In genomic region chr13:112859817-112860190, GRCh38 we compare ENCODE assay signal across 7 cellular contexts.
A peak's percentile ranks its signal among the peaks of the same experiment; 100 is the strongest.
DNase-seq lines count a peak whose midpoint lies in the region; ATAC-seq and TF ChIP-seq lines count a peak whose summit lies in the region.

No MANE protein-coding gene starts in this region.

- intact Hi-C loops in gastrocnemius medialis (cut with DNase I; ENCODE audit: low total_unique reads) (loop anchor here (1.0 kb wide), 1 partner anchor 35 kb away; no protein-coding TSS in a partner anchor), mammary epithelial cell (cut with micrococcal nuclease) (no loop called here)

- H3K36me3 ChIP-seq in gastrocnemius medialis (peaks cover 0 to 42% of the 10 kb centered on the region in 2 donors), mammary epithelial cell (ENCODE audit: insufficient read depth, low read length) (peaks cover 11% of the 10 kb centered on the region)

- no peak overlapping the region for H3K9ac ChIP-seq in mammary epithelial cell (ENCODE audit: insufficient read depth, low read length)

- H3K27me3 ChIP-seq in gastrocnemius medialis (no peaks in the 10 kb centered on the region), mammary epithelial cell (ENCODE audit: insufficient read depth, low read length) (no peaks in the 10 kb centered on the region)

- BruUV-seq in mammary epithelial cell (replicated peaks; lab: Mats Ljungman, UMichigan), result no TSS peak

- H3K4me1 ChIP-seq in gastrocnemius medialis (no peaks in the 10 kb centered on the region), mammary epithelial cell (ENCODE audit: insufficient read depth, low read length) (no peaks in the 10 kb centered on the region)

- in situ Hi-C loops in gastrocnemius medialis (cut with MboI; ENCODE audit: low sequenced_read_pairs in 4 of 4) (loop anchor here in 3 of 4 donors (10.0 to 25.0 kb wide), 2 partner anchors 215 to 223 kb away; no protein-coding TSS in a partner anchor), mammary epithelial cell (cut with MboI; ENCODE audit: low sequenced_read_pairs in 2 of 2) (loop anchor here in 1 of 2 donors (25.0 kb wide), 1 partner anchor 223 kb away; no protein-coding TSS in a partner anchor)

- DNase-seq in choroid plexus epithelial cell (ENCODE audit: low read depth) (peak; percentile 70), gastrocnemius medialis (no peak), hepatic stellate cell (ENCODE audit: low spot score) (no peak), NCI-H748 treated with DMSO at 0.1 percent for 48 hours (lab: John Stamatoyannopoulos, UW) (no peak), mammary epithelial cell (no peak)

- dilution Hi-C loops in mammary epithelial cell (cut with HindIII; ENCODE audit: low sequenced_read_pairs), result no loop called here

- WGBS in mammary epithelial cell (ENCODE audit: low coverage, missing lambda C conversion rate), result 87% methylated on average over 5 of the region's 7 CpGs

- TF ChIP-seq POLR2A in gastrocnemius medialis (IDR thresholded peaks at IDR 0.05), result no peak

- no peak overlapping the region for H2AFZ ChIP-seq in mammary epithelial cell (ENCODE audit: low read depth, low read length)

- H3K9me3 ChIP-seq in gastrocnemius medialis, result no peaks in the 10 kb centered on the region
- no peaks in the 10 kb centered on the region for H3K9me3 ChIP-seq in mammary epithelial cell (replicated peaks; ENCODE audit: insufficient read depth, low read length)

- H3K27ac ChIP-seq in gastrocnemius medialis (peak overlapping the region in 3 of 4 donors; percentile 6 to 52 (median 38)), mammary epithelial cell (ENCODE audit: insufficient read depth, low read depth, low read length) (no peak overlapping the region)

- TF ChIP-seq CTCF in choroid plexus epithelial cell (conservative IDR thresholded peaks at IDR 0.05; ENCODE audit: low read depth, low read length), result no peak
- TF ChIP-seq CTCF in gastrocnemius medialis (IDR thresholded peaks at IDR 0.05 in 4 of 5, conservative IDR thresholded peaks at IDR 0.05 in 1 of 5), result no peak
- no peak for TF ChIP-seq CTCF in mammary epithelial cell (conservative IDR thresholded peaks at IDR 0.05 in 1 of 2, IDR thresholded peaks at IDR 0.05 in 1 of 2; ENCODE audit: extremely low read depth in 1 of 2, insufficient read depth in 1 of 2, low read depth in 1 of 2, low read length in 2 of 2)

- no peak overlapping the region for H3K4me2 ChIP-seq in mammary epithelial cell (ENCODE audit: insufficient read depth, low read depth, low read length)

- CTCF ChIA-PET in mammary epithelial cell (lab: Charles Lee; ENCODE audit: low non-redundant PET), result no interaction called here

- H3K79me2 ChIP-seq in mammary epithelial cell (ENCODE audit: insufficient read depth, low read length), result no peaks in the 10 kb centered on the region

- H3K4me3 ChIP-seq in choroid plexus epithelial cell (ENCODE audit: low read depth, low read length) (no peak overlapping the region), gastrocnemius medialis (no peak overlapping the region), mammary epithelial cell (replicated peaks in 1 of 3; ENCODE audit: insufficient read depth in 1 of 3, low read depth in 2 of 3, low read length in 3 of 3) (no peak overlapping the region)

- H4K20me1 ChIP-seq in mammary epithelial cell (ENCODE audit: insufficient read depth, low read length), result no peaks in the 10 kb centered on the region

- peak; percentile 82 for ATAC-seq in GM19023 (IDR thresholded peaks at IDR 0.05; ENCODE audit: unreplicated experiment)
- ATAC-seq in HG03066 (IDR thresholded peaks at IDR 0.05; ENCODE audit: low read depth, unreplicated experiment), result peak; percentile 72
- peak in 1 of 2 donors; percentile 39 for ATAC-seq in gastrocnemius medialis
